ENCODE assay signal across 9 cellular contexts in genomic region chr2:203237501-203238238, GRCh38. TPM values are rescaled to one million over a fixed set of nuclear protein-coding genes. Genes with fewer than 3 reads are reported as not detected.
DNase-seq lines count a peak whose midpoint lies in the region; ATAC-seq and TF ChIP-seq lines count a peak whose summit lies in the region.
"Had no signal": no experiment of that assay in that cellular context is flagged by ENCODE, and none has a peak within 500 bp of the region (broad histone marks: within the 10 kb centered on the region; RNA-seq: fewer than 3 reads in every experiment).

No MANE protein-coding gene starts in this region.

- TF ChIP-seq POLR2A in tibial nerve (IDR thresholded peaks at IDR 0.05), result no peak

- POLR2A ChIA-PET in WTC11 (lab: Charles Lee), result interaction anchor here (0.6 kb wide), 1 partner anchor 444 kb away, joined by 3 read pairs; no protein-coding TSS in a partner anchor

- no peak for ATAC-seq in activated T-cell treated with anti-CD3 and anti-CD28 coated beads, Interleukin-2, amount 50 U/mL, for 4 hours
- ATAC-seq in WTC11, result no peak

- WGBS in tibial nerve, 2 donors, result 90 to 94% methylated on average over 15 of the region's 15 CpGs

- H3K36me3 ChIP-seq in tibial nerve, result peaks cover 0 to 7% (median 0%) of the 10 kb centered on the region in 3 donors

- no peak for TF ChIP-seq CTCF in WTC11 (IDR thresholded peaks at IDR 0.05)
- no peak for TF ChIP-seq CTCF in tibial nerve (IDR thresholded peaks at IDR 0.05)

- peaks cover 15% of the 10 kb centered on the region for H3K36me3 Mint-ChIP-seq in activated T-cell treated with anti-CD3 and anti-CD28 coated beads, Interleukin-2, amount 50 U/mL, for 4 hours (ENCODE audit: insufficient read depth)
- peaks cover 5% of the 10 kb centered on the region for H3K36me3 Mint-ChIP-seq in WTC11

- no peaks in the 10 kb centered on the region for H3K27me3 ChIP-seq in tibial nerve

- H3K27ac ChIP-seq in tibial nerve, result peak overlapping the region in 3 of 4 donors; percentile 95 to 98 (median 98)

- H3K9me3 Mint-ChIP-seq in activated T-cell treated with anti-CD3 and anti-CD28 coated beads, Interleukin-2, amount 50 U/mL, for 4 hours, result no peaks in the 10 kb centered on the region
- H3K9me3 Mint-ChIP-seq in WTC11, result no peaks in the 10 kb centered on the region

- H3K27me3 Mint-ChIP-seq in activated T-cell treated with anti-CD3 and anti-CD28 coated beads, Interleukin-2, amount 50 U/mL, for 4 hours (ENCODE audit: low read depth), result no peaks in the 10 kb centered on the region
- no peaks in the 10 kb centered on the region for H3K27me3 Mint-ChIP-seq in WTC11 (ENCODE audit: low read depth)

- peak overlapping the region; percentile 36; the same call in 1 of the 2 replicates for H3K27ac Mint-ChIP-seq in WTC11

- H3K4me1 ChIP-seq in tibial nerve, result peaks cover 0 to 25% (median 12%) of the 10 kb centered on the region in 4 donors

- H3K4me3 Mint-ChIP-seq in activated T-cell treated with anti-CD3 and anti-CD28 coated beads, Interleukin-2, amount 50 U/mL, for 4 hours, result peak overlapping the region; percentile 99
- peak overlapping the region; percentile 96 for H3K4me3 Mint-ChIP-seq in WTC11

- DNase-seq in activated T-cell treated with anti-CD3 and anti-CD28 coated beads, Interleukin-2, amount 50 U/mL, for 4 hours, result no peak
- DNase-seq in activated T-cell treated with anti-CD3 and anti-CD28 coated beads for 4 hours (no peak), WTC11 (ENCODE audit: low spot score) (no peak), left kidney (ENCODE audit: low read depth, low spot score) (peak; percentile 3), tibial nerve (ENCODE audit: low spot score in 2 of 2) (no peak), LoVo (ENCODE audit: low spot score) (no peak), NCI-H1930 (lab: John Stamatoyannopoulos, UW) (no peak), NCI-H2171 (lab: John Stamatoyannopoulos, UW) (no peak)

- peaks cover 25% of the 10 kb centered on the region for H3K4me1 Mint-ChIP-seq in activated T-cell treated with anti-CD3 and anti-CD28 coated beads, Interleukin-2, amount 50 U/mL, for 4 hours (ENCODE audit: low read depth)
- H3K4me1 Mint-ChIP-seq in WTC11, result peaks cover 9% of the 10 kb centered on the region

- CTCF ChIA-PET in WTC11 (lab: Charles Lee), result interaction anchor here (0.7 to 2.0 kb wide), 3 partner anchors 10 to 217 kb away, joined by 3 to 14 read pairs (median 4); no protein-coding TSS in a partner anchor

- H3K4me3 ChIP-seq in tibial nerve, result peak overlapping the region in 2 of 4 donors; percentile 91 to 97

- no peak for TF ChIP-seq EP300 in tibial nerve (IDR thresholded peaks at IDR 0.05)

- no peaks in the 10 kb centered on the region for H3K9me3 ChIP-seq in tibial nerve
- H3K9me3 ChIP-seq: mucosa of descending colon had no signal

TF ChIP-seq in WTC11, 78 proteins besides CTCF, POLR2A, EP300 and RAD21:
- TF ChIP-seq ZBTB21 (CRISPR knock-in tag; IDR thresholded peaks at IDR 0.05; ENCODE audit: borderline replicate concordance) (no peak), ZNF671 (CRISPR knock-in tag; IDR thresholded peaks at IDR 0.05) (no peak), JAZF1 (CRISPR knock-in tag; IDR thresholded peaks at IDR 0.05) (no peak)

RNA-seq across cellular contexts. Expression of gene CYP20A1, which starts 1.1 kb away (rescaled TPM):
- 10 to 100 TPM; 27.5 to 30.4 (median 28.8) TPM for total RNA-seq in activated T-cell treated with anti-CD3 and anti-CD28 coated beads, Interleukin-2, amount 50 U/mL, for 4 hours
- 13.5 to 17.4 TPM (median 15.5 TPM) in 3 replicates for total RNA-seq in WTC11 (2021)
- total RNA-seq in tibial nerve, result 10 to 100 TPM; 24.3 to 45.6 (median 31.5) TPM
